ENCODE assay signal across 1 cellular context in genomic region chr1:43997295-43997694, GRCh38.
TF ChIP-seq lines count a peak whose summit lies in the region.

No MANE protein-coding gene starts in this region.

TF ChIP-seq in K562, 482 proteins besides CTCF, POLR2A, EP300 and RAD21:
- no peak for TF ChIP-seq ZBTB8A (IDR thresholded peaks at IDR 0.05; ENCODE audit: partially characterized antibody)
- TF ChIP-seq, protein P1, sequence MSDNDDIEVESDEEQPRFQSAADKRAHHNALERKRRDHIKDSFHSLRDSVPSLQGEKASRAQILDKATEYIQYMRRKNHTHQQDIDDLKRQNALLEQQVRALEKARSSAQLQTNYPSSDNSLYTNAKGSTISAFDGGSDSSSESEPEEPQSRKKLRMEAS (CRISPR knock-in tag; IDR thresholded peaks at IDR 0.05), result 0 out of 2 replicates have a peak, but pooled peaks have one; percentile 27
